ENCODE assay signal across 1 cellular context in the genomic region with DNA sequence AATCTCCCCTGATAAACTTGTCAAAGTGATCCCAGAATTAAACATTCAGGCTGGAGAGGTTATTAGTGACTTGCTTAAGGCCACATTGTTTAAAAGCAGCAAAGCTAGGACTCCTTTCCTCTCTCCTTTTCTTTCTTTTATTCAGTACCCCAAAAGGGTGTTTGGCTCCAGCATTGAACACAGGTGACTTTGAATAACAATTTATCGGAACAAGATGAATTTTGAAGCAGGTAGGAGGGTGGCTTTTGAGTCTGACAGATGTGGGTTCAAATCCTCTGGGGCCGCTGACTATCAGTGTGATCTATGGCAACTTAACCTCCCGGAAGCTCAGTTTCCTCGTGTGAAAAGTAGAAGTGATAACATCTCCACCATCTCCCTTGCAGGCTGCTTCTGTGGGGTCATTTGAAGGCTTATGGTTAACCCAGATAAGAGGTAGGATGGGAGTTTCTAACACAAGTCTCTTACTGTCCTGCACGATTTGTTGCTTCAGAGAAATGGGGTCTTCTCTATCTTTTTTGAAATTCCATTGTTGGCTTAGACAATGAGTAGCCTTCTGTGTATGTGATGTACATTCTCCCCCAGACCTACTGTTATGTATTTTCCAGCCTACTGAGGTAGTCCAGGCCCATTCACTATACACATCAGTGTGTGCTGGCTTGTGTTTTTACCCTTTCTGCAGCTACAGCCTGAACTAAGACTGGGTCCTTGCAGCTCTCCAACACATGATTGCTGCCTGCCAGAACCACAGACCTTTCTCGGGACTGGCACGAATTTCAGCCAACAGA.
TF ChIP-seq lines count a peak whose summit lies in the region.

No MANE protein-coding gene starts in this region.

TF ChIP-seq in A549, 52 proteins besides CTCF, POLR2A, EP300 and RAD21 (continued from another document):
- TF ChIP-seq BHLHE40 (IDR thresholded peaks at IDR 0.05; ENCODE audit: low read depth, low read length) = no peak
- TF ChIP-seq ESRRA (IDR thresholded peaks at IDR 0.05; ENCODE audit: borderline replicate concordance, low read length) = no peak
- TF ChIP-seq MYC (IDR thresholded peaks at IDR 0.05; ENCODE audit: borderline replicate concordance, low read length) = no peak
- TF ChIP-seq ZNF302 (CRISPR knock-in tag; IDR thresholded peaks at IDR 0.05) = no peak
- no peak for TF ChIP-seq EHF (CRISPR knock-in tag; IDR thresholded peaks at IDR 0.05)
TF ChIP-seq in A549: peak in this region for 0.
